28 cellular contexts compared by ENCODE assay signal in the genomic region with DNA sequence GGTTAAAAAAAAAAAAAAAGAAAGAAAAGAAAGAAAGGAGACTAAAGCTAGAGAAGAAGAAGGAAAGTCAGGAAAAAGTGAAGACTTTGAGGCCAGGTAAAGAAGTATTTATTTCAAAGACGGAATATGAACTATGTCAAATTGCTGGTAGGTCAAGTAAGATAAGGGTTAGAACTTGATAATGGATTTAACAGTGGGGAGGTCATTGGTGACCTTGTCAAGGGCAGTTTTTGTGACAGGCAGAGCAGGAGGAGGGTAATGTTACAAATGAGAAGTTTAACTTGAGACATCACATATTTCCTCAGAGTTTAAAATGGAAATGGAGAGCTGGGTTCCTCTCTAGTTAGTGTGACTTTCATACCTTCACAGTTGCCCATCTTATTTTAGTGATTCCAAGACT.
"Had no signal": no experiment of that assay in that cellular context is flagged by ENCODE, and none has a peak within 500 bp of the region (broad histone marks: within the 10 kb centered on the region; RNA-seq: fewer than 3 reads in every experiment).

No MANE protein-coding gene starts in this region.

- H3K9me3 Mint-ChIP-seq: activated CD4-positive, alpha-beta memory T cell treated with anti-CD3 and anti-CD28 coated beads, Interleukin-2, amount 10 ng/mL, durations not matched to agents 7 days and 5 days; activated CD4-positive, alpha-beta T cell treated with anti-CD3 and anti-CD28 coated beads, Interleukin-2, amount 10 ng/mL, durations not matched to agents 7 days and 5 days; activated naive CD4-positive, alpha-beta T cell treated with anti-CD3 and anti-CD28 coated beads, Interleukin-2, amount 10 ng/mL, durations not matched to agents 7 days and 5 days; activated naive CD4-positive, alpha-beta T cell treated with anti-CD3 and anti-CD28 coated beads, Interleukin-2, amount 50 U/mL, for 72 hours; activated naive CD8-positive, alpha-beta T cell treated with anti-CD3 and anti-CD28 coated beads, Interleukin-2, amount 10 ng/mL, durations not matched to agents 7 days and 5 days; activated T-cell treated with anti-CD3 and anti-CD28 coated beads, Interleukin-2, amount 50 U/mL, for 24 hours; brain; central memory CD8-positive, alpha-beta T cell; dendritic cell treated with granulocyte-macrophage colony-stimulating factor and Interleukin-4, amounts not matched to agents 40 ng/mL and 50 ng/mL, for 4 days; endodermal cell; WTC11 had no signal

- H3K36me3 ChIP-seq: ascending aorta, breast epithelium, cardiac muscle cell had no signal

- H3K27ac ChIP-seq: ascending aorta, breast epithelium, cardiac muscle cell, coronary artery, dorsolateral prefrontal cortex had no signal

- H3K36me3 Mint-ChIP-seq: WTC11 had no signal

- H3K27me3 Mint-ChIP-seq: activated CD4-positive, alpha-beta memory T cell treated with anti-CD3 and anti-CD28 coated beads, Interleukin-2, amount 10 ng/mL, durations not matched to agents 7 days and 5 days; activated CD4-positive, alpha-beta T cell treated with anti-CD3 and anti-CD28 coated beads, Interleukin-2, amount 10 ng/mL, durations not matched to agents 7 days and 5 days; activated naive CD4-positive, alpha-beta T cell treated with anti-CD3 and anti-CD28 coated beads, Interleukin-2, amount 10 ng/mL, durations not matched to agents 7 days and 5 days; activated naive CD8-positive, alpha-beta T cell treated with anti-CD3 and anti-CD28 coated beads, Interleukin-2, amount 10 ng/mL, durations not matched to agents 7 days and 5 days; activated T-cell treated with anti-CD3 and anti-CD28 coated beads, Interleukin-2, amount 50 U/mL, for 24 hours; brain; central memory CD8-positive, alpha-beta T cell; dendritic cell treated with granulocyte-macrophage colony-stimulating factor and Interleukin-4, amounts not matched to agents 40 ng/mL and 50 ng/mL, for 4 days had no signal

- H3K27me3 ChIP-seq: ascending aorta, breast epithelium, cardiac muscle cell, dorsolateral prefrontal cortex, heart left ventricle had no signal

- DNase-seq: activated CD4-positive, alpha-beta memory T cell treated with anti-CD3 and anti-CD28 coated beads, Interleukin-2, amount 10 ng/mL, durations not matched to agents 7 days and 5 days; activated CD4-positive, alpha-beta T cell treated with anti-CD3 and anti-CD28 coated beads for 1 hour; activated CD4-positive, alpha-beta T cell treated with anti-CD3 and anti-CD28 coated beads for 4 hours; activated CD4-positive, alpha-beta T cell treated with anti-CD3 and anti-CD28 coated beads, Interleukin-2, amount 10 ng/mL, durations not matched to agents 7 days and 5 days; activated CD4-positive, alpha-beta T cell treated with anti-CD3 and anti-CD28 coated beads, Interleukin-2, amount 50 U/mL, for 4 hours; activated CD8-positive, alpha-beta memory T cell treated with anti-CD3 and anti-CD28 coated beads, Interleukin-2, amount 50 U/mL, for 48 hours; activated gamma-delta T cell; activated naive CD4-positive, alpha-beta T cell; activated naive CD4-positive, alpha-beta T cell treated with anti-CD3 and anti-CD28 coated beads, Interleukin-2, amount 10 ng/mL, durations not matched to agents 7 days and 5 days; activated naive CD8-positive, alpha-beta T cell treated with anti-CD3 and anti-CD28 coated beads, Interleukin-2, amount 10 ng/mL, durations not matched to agents 7 days and 5 days; activated T-cell treated with anti-CD3 and anti-CD28 coated beads for 4 hours; activated T-cell treated with anti-CD3 and anti-CD28 coated beads, Interleukin-2, amount 50 U/mL, for 24 hours; activated T-cell treated with anti-CD3 and anti-CD28 coated beads, Interleukin-2, amount 50 U/mL, for 72 hours; dorsolateral prefrontal cortex; effector memory CD4-positive, alpha-beta T cell; endodermal cell; heart left ventricle; T-helper 2 cell had no signal

- H3K9me3 ChIP-seq: ascending aorta, breast epithelium, heart left ventricle had no signal

- H3K4me3 Mint-ChIP-seq: activated CD4-positive, alpha-beta memory T cell treated with anti-CD3 and anti-CD28 coated beads, Interleukin-2, amount 10 ng/mL, durations not matched to agents 7 days and 5 days; activated CD4-positive, alpha-beta T cell treated with anti-CD3 and anti-CD28 coated beads, Interleukin-2, amount 10 ng/mL, durations not matched to agents 7 days and 5 days; activated naive CD4-positive, alpha-beta T cell treated with anti-CD3 and anti-CD28 coated beads, Interleukin-2, amount 10 ng/mL, durations not matched to agents 7 days and 5 days; activated naive CD8-positive, alpha-beta T cell treated with anti-CD3 and anti-CD28 coated beads, Interleukin-2, amount 10 ng/mL, durations not matched to agents 7 days and 5 days; activated T-cell treated with anti-CD3 and anti-CD28 coated beads, Interleukin-2, amount 50 U/mL, for 24 hours; activated T-cell treated with anti-CD3 and anti-CD28 coated beads, Interleukin-2, amount 50 U/mL, for 72 hours; brain; central memory CD8-positive, alpha-beta T cell; dendritic cell treated with granulocyte-macrophage colony-stimulating factor and Interleukin-4, amounts not matched to agents 40 ng/mL and 50 ng/mL, for 4 days; endodermal cell; WTC11 had no signal

- H3K27ac Mint-ChIP-seq: activated CD4-positive, alpha-beta memory T cell treated with anti-CD3 and anti-CD28 coated beads, Interleukin-2, amount 10 ng/mL, durations not matched to agents 7 days and 5 days; activated CD4-positive, alpha-beta T cell treated with anti-CD3 and anti-CD28 coated beads, Interleukin-2, amount 10 ng/mL, durations not matched to agents 7 days and 5 days; activated naive CD4-positive, alpha-beta T cell treated with anti-CD3 and anti-CD28 coated beads, Interleukin-2, amount 10 ng/mL, durations not matched to agents 7 days and 5 days; activated naive CD4-positive, alpha-beta T cell treated with anti-CD3 and anti-CD28 coated beads, Interleukin-2, amount 50 U/mL, for 72 hours; activated naive CD8-positive, alpha-beta T cell treated with anti-CD3 and anti-CD28 coated beads, Interleukin-2, amount 10 ng/mL, durations not matched to agents 7 days and 5 days; activated T-cell treated with anti-CD3 and anti-CD28 coated beads, Interleukin-2, amount 50 U/mL, for 24 hours; activated T-cell treated with anti-CD3 and anti-CD28 coated beads, Interleukin-2, amount 50 U/mL, for 72 hours; brain; dendritic cell treated with granulocyte-macrophage colony-stimulating factor and Interleukin-4, amounts not matched to agents 40 ng/mL and 50 ng/mL, for 4 days; endodermal cell; WTC11 had no signal

- ATAC-seq: activated naive CD4-positive, alpha-beta T cell treated with anti-CD3 and anti-CD28 coated beads, Interleukin-2, amount 50 U/mL, for 72 hours; activated T-cell treated with anti-CD3 and anti-CD28 coated beads, Interleukin-2, amount 50 U/mL, for 72 hours; esophagus mucosa; WTC11 had no signal

- H3K4me1 ChIP-seq: ascending aorta, breast epithelium had no signal

- H3K4me3 ChIP-seq: ascending aorta, breast epithelium, cardiac muscle cell, coronary artery, dorsolateral prefrontal cortex, heart left ventricle had no signal
